In genomic region chr13:36174923-36175322, GRCh38 we compare ENCODE assay signal across 1 cellular context.
TF ChIP-seq lines count a peak whose summit lies in the region.

No MANE protein-coding gene starts in this region.

TF ChIP-seq in WTC11, 78 proteins besides CTCF, POLR2A, EP300 and RAD21:
- TF ChIP-seq FOXP4 (CRISPR knock-in tag; IDR thresholded peaks at IDR 0.05) (no peak), FOXJ3 (CRISPR knock-in tag; IDR thresholded peaks at IDR 0.05; ENCODE audit: borderline replicate concordance) (no peak), MLX (CRISPR knock-in tag; IDR thresholded peaks at IDR 0.05) (no peak), NR3C1 (CRISPR knock-in tag; conservative IDR thresholded peaks at IDR 0.05; ENCODE audit: low read depth) (no peak), FOXK1 (CRISPR knock-in tag; IDR thresholded peaks at IDR 0.05) (no peak), ZNF263 (CRISPR knock-in tag; IDR thresholded peaks at IDR 0.05; ENCODE audit: low read depth) (no peak), PRRX2 (CRISPR knock-in tag; IDR thresholded peaks at IDR 0.05) (no peak), RELA (CRISPR knock-in tag; IDR thresholded peaks at IDR 0.05; ENCODE audit: borderline replicate concordance) (no peak), ZNF423 (CRISPR knock-in tag; IDR thresholded peaks at IDR 0.05) (no peak), SMAD4 (CRISPR knock-in tag; IDR thresholded peaks at IDR 0.05) (no peak), JUN (CRISPR knock-in tag; IDR thresholded peaks at IDR 0.05) (no peak), NFE2L1 (CRISPR knock-in tag; IDR thresholded peaks at IDR 0.05) (no peak), IRF2 (CRISPR knock-in tag; IDR thresholded peaks at IDR 0.05; ENCODE audit: borderline replicate concordance, low read depth) (no peak), MYBL2 (CRISPR knock-in tag; IDR thresholded peaks at IDR 0.05) (no peak), EMX1 (CRISPR knock-in tag; IDR thresholded peaks at IDR 0.05) (no peak), ELF4 (CRISPR knock-in tag; IDR thresholded peaks at IDR 0.05; ENCODE audit: low read depth) (no peak)
- TF ChIP-seq, protein P1, sequence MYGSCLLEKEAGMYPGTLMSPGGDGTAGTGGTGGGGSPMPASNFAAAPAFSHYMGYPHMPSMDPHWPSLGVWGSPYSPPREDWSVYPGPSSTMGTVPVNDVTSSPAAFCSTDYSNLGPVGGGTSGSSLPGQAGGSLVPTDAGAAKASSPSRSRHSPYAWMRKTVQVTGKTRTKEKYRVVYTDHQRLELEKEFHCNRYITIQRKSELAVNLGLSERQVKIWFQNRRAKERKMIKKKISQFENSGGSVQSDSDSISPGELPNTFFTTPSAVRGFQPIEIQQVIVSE (CRISPR knock-in tag; IDR thresholded peaks at IDR 0.05; ENCODE audit: borderline replicate concordance), result no peak
- TF ChIP-seq, protein P2, sequence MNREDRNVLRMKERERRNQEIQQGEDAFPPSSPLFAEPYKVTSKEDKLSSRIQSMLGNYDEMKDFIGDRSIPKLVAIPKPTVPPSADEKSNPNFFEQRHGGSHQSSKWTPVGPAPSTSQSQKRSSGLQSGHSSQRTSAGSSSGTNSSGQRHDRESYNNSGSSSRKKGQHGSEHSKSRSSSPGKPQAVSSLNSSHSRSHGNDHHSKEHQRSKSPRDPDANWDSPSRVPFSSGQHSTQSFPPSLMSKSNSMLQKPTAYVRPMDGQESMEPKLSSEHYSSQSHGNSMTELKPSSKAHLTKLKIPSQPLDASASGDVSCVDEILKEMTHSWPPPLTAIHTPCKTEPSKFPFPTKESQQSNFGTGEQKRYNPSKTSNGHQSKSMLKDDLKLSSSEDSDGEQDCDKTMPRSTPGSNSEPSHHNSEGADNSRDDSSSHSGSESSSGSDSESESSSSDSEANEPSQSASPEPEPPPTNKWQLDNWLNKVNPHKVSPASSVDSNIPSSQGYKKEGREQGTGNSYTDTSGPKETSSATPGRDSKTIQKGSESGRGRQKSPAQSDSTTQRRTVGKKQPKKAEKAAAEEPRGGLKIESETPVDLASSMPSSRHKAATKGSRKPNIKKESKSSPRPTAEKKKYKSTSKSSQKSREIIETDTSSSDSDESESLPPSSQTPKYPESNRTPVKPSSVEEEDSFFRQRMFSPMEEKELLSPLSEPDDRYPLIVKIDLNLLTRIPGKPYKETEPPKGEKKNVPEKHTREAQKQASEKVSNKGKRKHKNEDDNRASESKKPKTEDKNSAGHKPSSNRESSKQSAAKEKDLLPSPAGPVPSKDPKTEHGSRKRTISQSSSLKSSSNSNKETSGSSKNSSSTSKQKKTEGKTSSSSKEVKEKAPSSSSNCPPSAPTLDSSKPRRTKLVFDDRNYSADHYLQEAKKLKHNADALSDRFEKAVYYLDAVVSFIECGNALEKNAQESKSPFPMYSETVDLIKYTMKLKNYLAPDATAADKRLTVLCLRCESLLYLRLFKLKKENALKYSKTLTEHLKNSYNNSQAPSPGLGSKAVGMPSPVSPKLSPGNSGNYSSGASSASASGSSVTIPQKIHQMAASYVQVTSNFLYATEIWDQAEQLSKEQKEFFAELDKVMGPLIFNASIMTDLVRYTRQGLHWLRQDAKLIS (CRISPR knock-in tag; IDR thresholded peaks at IDR 0.05; ENCODE audit: borderline replicate concordance), result no peak
